ENCODE assay signal across 8 cellular contexts in the genomic region with DNA sequence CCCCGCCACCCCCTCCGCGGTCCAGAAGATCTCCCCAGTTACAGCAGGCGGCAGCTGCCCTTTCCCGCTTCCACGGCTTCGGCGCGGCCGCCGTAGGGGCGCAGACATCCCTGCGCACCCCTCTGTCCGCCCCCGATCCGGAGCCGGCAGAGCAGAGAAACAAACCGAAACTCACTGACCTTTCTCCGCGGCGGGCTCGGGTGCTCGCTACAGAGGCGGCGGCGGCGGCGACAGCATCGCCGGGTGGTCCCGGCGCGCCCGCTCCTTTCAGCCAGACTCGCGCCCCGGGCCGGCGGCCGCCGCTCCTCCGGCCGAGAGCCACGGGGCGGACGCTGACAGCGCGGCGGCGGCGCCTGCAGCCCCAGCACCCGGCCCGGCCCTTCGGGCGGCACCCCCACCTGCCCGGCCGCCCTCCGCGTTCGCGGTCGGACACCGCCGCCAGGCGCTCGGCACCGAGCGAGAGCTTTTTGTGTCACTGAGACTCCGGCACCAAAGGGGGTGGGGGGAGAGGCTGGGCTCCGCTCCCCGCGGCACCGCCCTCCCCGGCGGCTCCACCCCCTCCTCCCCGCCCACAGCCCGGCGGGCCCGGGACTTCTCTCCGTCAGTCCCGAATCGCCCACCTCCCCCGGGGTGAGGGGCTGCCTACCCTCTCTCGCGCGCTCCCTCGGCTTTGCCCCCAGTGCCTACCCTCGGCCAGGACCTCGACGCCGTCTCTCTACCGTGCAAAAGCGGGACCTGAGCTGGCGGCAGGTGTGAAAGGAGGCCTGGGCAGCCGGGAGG. TPM values are rescaled to one million over a fixed set of nuclear protein-coding genes. Genes with fewer than 3 reads are reported as not detected.
DNase-seq lines count a peak whose midpoint lies in the region; ATAC-seq and TF ChIP-seq lines count a peak whose summit lies in the region.

No MANE protein-coding gene starts in this region.

- peaks cover 74% of the 10 kb centered on the region for H3K27me3 Mint-ChIP-seq in activated T-helper 2 cell treated with anti-CD3 and anti-CD28 coated beads, Interferon-gamma antibody, Interleukin-2, Interleukin-4, amounts not matched to agents 10 μg/mL and 5 μg/mL and 100 μg/mL, durations not matched to agents 14 hours and 24 hours and 36 hours (ENCODE audit: low read depth)
- peaks cover 39 to 54% of the 10 kb centered on the region in 2 donors for H3K27me3 Mint-ChIP-seq in natural killer cell treated with Interleukin-12 subunit alpha and Interleukin-12 subunit beta and Interleukin-15 and Interleukin-18, amount 100 ng/mL, for 72 hours

- peaks cover 4 to 15% (median 13%) of the 10 kb centered on the region in 10 experiments; a peak in 16 of 20 replicates for H3K4me1 ChIP-seq in BLaER1 treated with 17β-estradiol and CSF1 and Interleukin-3, amounts not matched to agents 10 nM and 100 nM
- H3K4me1 ChIP-seq in OCI-LY7 (ENCODE audit: insufficient read depth, low read length, poor library complexity, severe bottlenecking), result no peaks in the 10 kb centered on the region

- H3K9me2 ChIP-seq in OCI-LY7 (ENCODE audit: insufficient read depth, low read length), result no peaks in the 10 kb centered on the region

- peaks cover 30 to 88% (median 36%) of the 10 kb centered on the region in 11 experiments for H3K27me3 ChIP-seq in BLaER1 treated with 17β-estradiol and CSF1 and Interleukin-3, amounts not matched to agents 10 nM and 100 nM

- no peak overlapping the region for H3K27ac Mint-ChIP-seq in activated T-helper 2 cell treated with anti-CD3 and anti-CD28 coated beads, Interferon-gamma antibody, Interleukin-2, Interleukin-4, amounts not matched to agents 10 μg/mL and 5 μg/mL and 100 μg/mL, durations not matched to agents 14 hours and 24 hours and 36 hours
- H3K27ac Mint-ChIP-seq in natural killer cell treated with Interleukin-12 subunit alpha and Interleukin-12 subunit beta and Interleukin-15 and Interleukin-18, amount 100 ng/mL, for 72 hours, result no peak overlapping the region

- H3K4me1 Mint-ChIP-seq in activated T-helper 2 cell treated with anti-CD3 and anti-CD28 coated beads, Interferon-gamma antibody, Interleukin-2, Interleukin-4, amounts not matched to agents 10 μg/mL and 5 μg/mL and 100 μg/mL, durations not matched to agents 14 hours and 24 hours and 36 hours (ENCODE audit: low read depth), result peaks cover 8% of the 10 kb centered on the region
- peaks cover 10 to 11% of the 10 kb centered on the region in 2 donors for H3K4me1 Mint-ChIP-seq in natural killer cell treated with Interleukin-12 subunit alpha and Interleukin-12 subunit beta and Interleukin-15 and Interleukin-18, amount 100 ng/mL, for 72 hours (ENCODE audit: low read depth in 2 of 2)

- no peak for TF ChIP-seq CTCF in OCI-LY7 (conservative IDR thresholded peaks at IDR 0.05; ENCODE audit: low read length)
- TF ChIP-seq CTCF in fibroblast of the aortic adventitia (IDR thresholded peaks at IDR 0.05; ENCODE audit: insufficient read depth, low read length), result peak; percentile 17

- H3K9me3 ChIP-seq in BLaER1 treated with 17β-estradiol and CSF1 and Interleukin-3, amounts not matched to agents 10 nM and 100 nM (replicated peaks in 1 of 11), result no peaks in the 10 kb centered on the region
- H3K9me3 ChIP-seq in OCI-LY7 (ENCODE audit: low read length), result no peaks in the 10 kb centered on the region

- H3K27ac ChIP-seq in BLaER1 treated with 17β-estradiol and CSF1 and Interleukin-3, amounts not matched to agents 10 nM and 100 nM, result peak overlapping the region in 3 of 11 experiments; percentile 4 to 35 (median 30); a peak in 4 of 22 replicates
- no peak overlapping the region for H3K27ac ChIP-seq in OCI-LY7 (ENCODE audit: low read depth, low read length, poor library complexity, severe bottlenecking)

- ATAC-seq in GM19351 (IDR thresholded peaks at IDR 0.05; ENCODE audit: unreplicated experiment) (peak; percentile 84), HG03457 (IDR thresholded peaks at IDR 0.05; ENCODE audit: unreplicated experiment) (peak; percentile 68)
- peak; percentile 92 to 94 for ATAC-seq in natural killer cell treated with Interleukin-12 subunit alpha and Interleukin-12 subunit beta and Interleukin-15 and Interleukin-18, amount 100 ng/mL, for 72 hours

- no peak overlapping the region for H2AFZ ChIP-seq in OCI-LY7 (ENCODE audit: low read length)

- H3K9ac ChIP-seq in BLaER1 treated with 17β-estradiol and CSF1 and Interleukin-3, amounts not matched to agents 10 nM and 100 nM, result peak overlapping the region; percentile 36 to 81 (median 73)

- no peak for DNase-seq in OCI-LY7 (ENCODE audit: low spot score)
- peak; percentile 54 for DNase-seq in activated T-helper 2 cell treated with anti-CD3 and anti-CD28 coated beads, Interferon-gamma antibody, Interleukin-2, Interleukin-4, amounts not matched to agents 10 μg/mL and 5 μg/mL and 100 μg/mL, durations not matched to agents 14 hours and 24 hours and 36 hours (ENCODE audit: low spot score)
- peak; percentile 61 for DNase-seq in fibroblast of the aortic adventitia (ENCODE audit: low read depth)
- DNase-seq in natural killer cell treated with Interleukin-12 subunit alpha and Interleukin-12 subunit beta and Interleukin-15 and Interleukin-18, amount 100 ng/mL, for 72 hours (ENCODE audit: low spot score), result peak; percentile 81
- DNase-seq in stimulated activated naive CD4-positive, alpha-beta T cell treated with Interleukin-2 at 50 U/mL for 16 hours (lab: John Stamatoyannopoulos, UW), result peak; percentile 67

- CTCF ChIA-PET in OCI-LY7 (lab: Charles Lee; ENCODE audit: unreplicated experiment), result no interaction called here

- no peaks in the 10 kb centered on the region for H3K36me3 ChIP-seq in BLaER1 treated with 17β-estradiol and CSF1 and Interleukin-3, amounts not matched to agents 10 nM and 100 nM
- no peaks in the 10 kb centered on the region for H3K36me3 ChIP-seq in OCI-LY7 (ENCODE audit: insufficient read depth, low read length)

- H3K9me3 Mint-ChIP-seq in activated T-helper 2 cell treated with anti-CD3 and anti-CD28 coated beads, Interferon-gamma antibody, Interleukin-2, Interleukin-4, amounts not matched to agents 10 μg/mL and 5 μg/mL and 100 μg/mL, durations not matched to agents 14 hours and 24 hours and 36 hours, result no peaks in the 10 kb centered on the region
- no peaks in the 10 kb centered on the region for H3K9me3 Mint-ChIP-seq in natural killer cell treated with Interleukin-12 subunit alpha and Interleukin-12 subunit beta and Interleukin-15 and Interleukin-18, amount 100 ng/mL, for 72 hours

- BruUV-seq in OCI-LY7 (replicated peaks; lab: Mats Ljungman, UMichigan), result no TSS peak

- no peaks in the 10 kb centered on the region for H3K79me2 ChIP-seq in OCI-LY7 (ENCODE audit: insufficient read depth, low read depth, low read length)

- intact Hi-C loops in OCI-LY7 (cut with micrococcal nuclease; ENCODE audit: unreplicated experiment), result no loop called here
- intact Hi-C loops in activated T-helper 2 cell treated with anti-CD3 and anti-CD28 coated beads, Interferon-gamma antibody, Interleukin-2, Interleukin-4, amounts not matched to agents 10 μg/mL and 5 μg/mL and 100 μg/mL, durations not matched to agents 14 hours and 24 hours and 36 hours (cut with micrococcal nuclease), result loop anchor here (1.0 to 5.0 kb wide), 3 partner anchors 32 to 238 kb away; no protein-coding TSS in a partner anchor

- POLR2A ChIA-PET in OCI-LY7 (lab: Charles Lee), result interaction anchor here (0.6 kb wide), 1 partner anchor 19 kb away, joined by 3 read pairs; no protein-coding TSS in a partner anchor

- H4K20me1 ChIP-seq in BLaER1 treated with 17β-estradiol and CSF1 and Interleukin-3, amounts not matched to agents 10 nM and 100 nM, result peaks cover 0 to 18% (median 0%) of the 10 kb centered on the region in 11 experiments; a peak in 4 of 22 replicates
- no peaks in the 10 kb centered on the region for H4K20me1 ChIP-seq in OCI-LY7 (ENCODE audit: insufficient read depth, low read length)

- H3K4me3 Mint-ChIP-seq in activated T-helper 2 cell treated with anti-CD3 and anti-CD28 coated beads, Interferon-gamma antibody, Interleukin-2, Interleukin-4, amounts not matched to agents 10 μg/mL and 5 μg/mL and 100 μg/mL, durations not matched to agents 14 hours and 24 hours and 36 hours (ENCODE audit: low read depth), result peak overlapping the region; percentile 79
- peak overlapping the region; percentile 83 for H3K4me3 Mint-ChIP-seq in natural killer cell treated with Interleukin-12 subunit alpha and Interleukin-12 subunit beta and Interleukin-15 and Interleukin-18, amount 100 ng/mL, for 72 hours

- peak overlapping the region; percentile 63 to 89 (median 80) for H3K4me3 ChIP-seq in BLaER1 treated with 17β-estradiol and CSF1 and Interleukin-3, amounts not matched to agents 10 nM and 100 nM
- H3K4me3 ChIP-seq in OCI-LY7 (ENCODE audit: low read depth, low read length, poor library complexity, severe bottlenecking), result no peak overlapping the region
- peak overlapping the region; percentile 87 for H3K4me3 ChIP-seq in fibroblast of the aortic adventitia (ENCODE audit: low read depth, low read length)

- H3K36me3 Mint-ChIP-seq in activated T-helper 2 cell treated with anti-CD3 and anti-CD28 coated beads, Interferon-gamma antibody, Interleukin-2, Interleukin-4, amounts not matched to agents 10 μg/mL and 5 μg/mL and 100 μg/mL, durations not matched to agents 14 hours and 24 hours and 36 hours (ENCODE audit: low read depth), result no peaks in the 10 kb centered on the region
- no peaks in the 10 kb centered on the region for H3K36me3 Mint-ChIP-seq in natural killer cell treated with Interleukin-12 subunit alpha and Interleukin-12 subunit beta and Interleukin-15 and Interleukin-18, amount 100 ng/mL, for 72 hours

- peak overlapping the region; percentile 96 to 100 (median 100) for H3K4me2 ChIP-seq in BLaER1 treated with 17β-estradiol and CSF1 and Interleukin-3, amounts not matched to agents 10 nM and 100 nM
- peak overlapping the region; percentile 12; the same call in 1 of the 2 replicates for H3K4me2 ChIP-seq in OCI-LY7 (ENCODE audit: low read length)

RNA-seq across cellular contexts. Expression of a gene that starts 1.4 kb away (rescaled TPM):
- not detected in 2 replicates for total RNA-seq in OCI-LY7 (2014; rRNA removed; shearing (Covaris generic))
- not detected in 2 replicates for total RNA-seq in OCI-LY7 (2022)
- 0.21 TPM in 2 replicates for total RNA-seq in activated T-helper 2 cell treated with anti-CD3 and anti-CD28 coated beads, Interferon-gamma antibody, Interleukin-2, Interleukin-4, amounts not matched to agents 10 μg/mL and 5 μg/mL and 100 μg/mL, durations not matched to agents 14 hours and 24 hours and 36 hours
- total RNA-seq in fibroblast of the aortic adventitia (ENCODE audit: low replicate concordance), result 7.3 and 12.8 TPM in 2 replicates
- under 1 TPM; 0.73 to 0.95 TPM for total RNA-seq in natural killer cell treated with Interleukin-12 subunit alpha and Interleukin-12 subunit beta and Interleukin-15 and Interleukin-18, amount 100 ng/mL, for 72 hours
